9 cellular contexts compared by ENCODE assay signal in genomic region chr15:77617507-77618285, GRCh38. TPM values are rescaled to one million over a fixed set of nuclear protein-coding genes. Genes with fewer than 3 reads are reported as not detected.
A peak's percentile ranks its signal among the peaks of the same experiment; 100 is the strongest.
DNase-seq lines count a peak whose midpoint lies in the region; ATAC-seq and TF ChIP-seq lines count a peak whose summit lies in the region.
"Had no signal": no experiment of that assay in that cellular context is flagged by ENCODE, and none has a peak within 500 bp of the region (broad histone marks: within the 10 kb centered on the region; RNA-seq: fewer than 3 reads in every experiment).

No MANE protein-coding gene starts in this region.

- no peak overlapping the region for H3K27ac ChIP-seq in hepatocyte
- H3K27ac ChIP-seq: vagina had no signal

- no peak for ATAC-seq in GM21447 (IDR thresholded peaks at IDR 0.05; ENCODE audit: unreplicated experiment)
- no peak for ATAC-seq in omental fat pad (ENCODE audit: low FRiP score)

- H2AFZ ChIP-seq in hepatocyte, result no peak overlapping the region

- DNase-seq in AG10803 (ENCODE audit: low read depth) (no peak), GM20000 (ENCODE audit: low spot score) (peak; percentile 53), RKO (ENCODE audit: low spot score) (peak; percentile 25), hepatocyte (ENCODE audit: low spot score) (peak; percentile 53), omental fat pad (ENCODE audit: low spot score) (no peak), lower leg skin (ENCODE audit: low spot score in 2 of 2) (no peak), NCI-H2196 (lab: John Stamatoyannopoulos, UW; ENCODE audit: unreplicated experiment) (no peak)

- peaks cover 14% of the 10 kb centered on the region for H3K4me1 ChIP-seq in hepatocyte (ENCODE audit: insufficient read depth)
- H3K4me1 ChIP-seq: vagina had no signal

- 83% methylated on average over 14 of the region's 14 CpGs for WGBS in hepatocyte (ENCODE audit: low lambda C conversion rate, missing lambda C conversion rate)
- 76 to 80% methylated on average over 14 of the region's 14 CpGs for WGBS in lower leg skin, 2 donors

- H3K36me3 ChIP-seq in hepatocyte (replicated peaks; ENCODE audit: insufficient read depth, low read depth), result no peaks in the 10 kb centered on the region
- H3K36me3 ChIP-seq: vagina had no signal

- H3K4me3 ChIP-seq in AG10803 (ENCODE audit: low read length) (no peak overlapping the region), hepatocyte (no peak overlapping the region), lower leg skin (ENCODE audit: low read depth, poor library complexity, severe bottlenecking) (no peak overlapping the region)
- H3K4me3 ChIP-seq: vagina had no signal

- TF ChIP-seq CTCF in AG10803 (conservative IDR thresholded peaks at IDR 0.05; ENCODE audit: low read length) (peak; percentile 38), GM20000 (IDR thresholded peaks at IDR 0.05; ENCODE audit: extremely low read depth, missing control alignments) (peak; percentile 26), hepatocyte (IDR thresholded peaks at IDR 0.05; ENCODE audit: poor library complexity) (peak; percentile 33), omental fat pad (IDR thresholded peaks at IDR 0.05) (no peak), lower leg skin (IDR thresholded peaks at IDR 0.05) (no peak)

- no peaks in the 10 kb centered on the region for H4K20me1 ChIP-seq in hepatocyte (ENCODE audit: insufficient read depth, poor library complexity, severe bottlenecking)

- H3K4me2 ChIP-seq in hepatocyte, result no peak overlapping the region

- intact Hi-C loops in lower leg skin (cut with DNase I; ENCODE audit: low total_unique reads), result no loop called here

- no peaks in the 10 kb centered on the region for H3K27me3 ChIP-seq in hepatocyte
- H3K27me3 ChIP-seq: vagina had no signal

- no peak for TF ChIP-seq POLR2A in lower leg skin (IDR thresholded peaks at IDR 0.05)

- H3K79me2 ChIP-seq in hepatocyte, result no peaks in the 10 kb centered on the region

- H3K9me3 ChIP-seq in hepatocyte (ENCODE audit: low read depth), result no peaks in the 10 kb centered on the region
- H3K9me3 ChIP-seq: vagina had no signal

- no peaks in the 10 kb centered on the region for H3K9me2 ChIP-seq in hepatocyte (replicated peaks; ENCODE audit: insufficient read depth)

RNA-seq across cellular contexts. Expression of gene LINGO1, which starts 15.0 kb away (rescaled TPM):
- 3.3 and 4.3 TPM in 2 replicates for total RNA-seq in hepatocyte
- polyA plus RNA-seq in hepatocyte, result 5.1 and 8.1 TPM in 2 replicates
- total RNA-seq in omental fat pad, result 1 to 10 TPM in 2 of 4 donors, under 1 TPM in 2; 0.36 to 1.7 (median 0.69) TPM
- 1 to 10 TPM in 2 of 4 donors, under 1 TPM in 2; 0.42 to 4.4 (median 1.5) TPM for total RNA-seq in lower leg skin

Comparison
In these comparisons a context has a peak if more than half of its experiments do, and no peak if none do; other contexts are left out.
1. DNase-seq: peak in GM20000 (single experiment), RKO (single experiment) and hepatocyte (single experiment); none in AG10803 (single experiment), omental fat pad (single experiment), lower leg skin (0 of 2) and NCI-H2196 (single experiment).
2. CTCF ChIP-seq: peak in AG10803 (single experiment), GM20000 (single experiment) and hepatocyte (single experiment); none in omental fat pad (0 of 3) and lower leg skin (0 of 3).